ENCODE assay signal across 13 cellular contexts in the genomic region with DNA sequence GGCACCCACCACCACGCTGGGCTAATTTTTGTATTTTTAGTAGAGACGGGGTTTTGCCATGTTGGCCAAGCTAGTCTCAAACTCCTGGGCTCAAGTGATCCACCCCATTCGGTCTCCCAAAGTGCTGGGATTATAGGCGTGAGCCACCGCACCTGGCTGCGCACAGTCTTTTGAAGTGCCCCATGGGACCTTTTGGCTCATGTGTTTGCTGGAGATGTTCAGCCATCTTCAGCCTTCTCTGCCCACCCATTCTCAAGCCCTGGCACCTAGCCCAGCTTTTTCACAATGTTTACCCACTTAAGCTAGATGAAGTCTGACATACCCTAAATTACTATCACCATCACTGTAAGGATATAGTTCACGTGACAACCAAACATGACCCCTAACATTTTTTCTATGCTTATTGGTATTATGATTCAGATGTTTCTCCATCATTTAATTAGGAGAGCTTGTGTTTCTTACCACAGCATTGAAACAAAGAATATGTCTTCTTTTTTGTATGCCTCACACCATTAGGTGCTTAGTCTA. TPM values are rescaled to one million over a fixed set of nuclear protein-coding genes. Genes with fewer than 3 reads are reported as not detected.
A peak's percentile ranks its signal among the peaks of the same experiment; 100 is the strongest.
DNase-seq lines count a peak whose midpoint lies in the region; ATAC-seq and TF ChIP-seq lines count a peak whose summit lies in the region.
"Had no signal": no experiment of that assay in that cellular context is flagged by ENCODE, and none has a peak within 500 bp of the region (broad histone marks: within the 10 kb centered on the region; RNA-seq: fewer than 3 reads in every experiment).

No MANE protein-coding gene starts in this region.

- H3K4me3 ChIP-seq in PC-3 (ENCODE audit: low read length) (no peak overlapping the region), osteoblast (ENCODE audit: insufficient read depth, low read length) (no peak overlapping the region)

- BruUV-seq in PC-3 (replicated peaks; lab: Mats Ljungman, UMichigan), result no TSS peak

- H3K4me1 ChIP-seq in PC-3 (ENCODE audit: insufficient read depth, low read length), result peaks cover 50% of the 10 kb centered on the region
- peaks cover 59% of the 10 kb centered on the region for H3K4me1 ChIP-seq in osteoblast (ENCODE audit: insufficient read depth, low read length)

- H2AFZ ChIP-seq in PC-3 (ENCODE audit: low read length) (no peak overlapping the region), osteoblast (ENCODE audit: low read length) (no peak overlapping the region)

- no peaks in the 10 kb centered on the region for H3K9me2 ChIP-seq in PC-3 (replicated peaks; ENCODE audit: low read length)

- H3K4me1 Mint-ChIP-seq in activated CD8-positive, alpha-beta T cell treated with anti-CD3 and anti-CD28 coated beads for 36 hours (ENCODE audit: low read depth), result peaks cover 43% of the 10 kb centered on the region
- H3K4me1 Mint-ChIP-seq: memory B cell had no signal

- peaks cover 45% of the 10 kb centered on the region for H3K36me3 Mint-ChIP-seq in activated CD8-positive, alpha-beta T cell treated with anti-CD3 and anti-CD28 coated beads for 36 hours (ENCODE audit: low read depth)

- ATAC-seq in PC-3, result no peak
- ATAC-seq in activated CD8-positive, alpha-beta T cell treated with anti-CD3 and anti-CD28 coated beads for 36 hours, result no peak

- no peak overlapping the region for H3K4me3 Mint-ChIP-seq in activated CD8-positive, alpha-beta T cell treated with anti-CD3 and anti-CD28 coated beads for 36 hours
- H3K4me3 Mint-ChIP-seq: memory B cell had no signal

- POLR2A ChIA-PET in PC-3 (lab: Charles Lee; ENCODE audit: unreplicated experiment), result no interaction called here
- POLR2A ChIA-PET in GM10248 (lab: Yijun Ruan, JAX), result no interaction called here
- POLR2A ChIA-PET in activated CD8-positive, alpha-beta T cell treated with anti-CD3 and anti-CD28 coated beads for 36 hours (lab: Charles Lee), result interaction anchor here (0.6 to 1.6 kb wide), 4 partner anchors 17 to 40 kb away, joined by 3 to 4 read pairs (median 4); a partner anchor contains a TSS

- H3F3A ChIP-seq in PC-3 (ENCODE audit: low read length, unreplicated experiment), result peaks cover 11% of the 10 kb centered on the region

- peak overlapping the region; percentile 84 for H3K27ac ChIP-seq in PC-3 (ENCODE audit: low read length)
- H3K27ac ChIP-seq in osteoblast (ENCODE audit: low read depth, low read length), result peak overlapping the region; percentile 87

- no peak overlapping the region for H3K4me2 ChIP-seq in PC-3 (ENCODE audit: low read length)
- H3K4me2 ChIP-seq in osteoblast (ENCODE audit: insufficient read depth, low read length), result no peak overlapping the region

- H3K9me3 Mint-ChIP-seq in activated CD8-positive, alpha-beta T cell treated with anti-CD3 and anti-CD28 coated beads for 36 hours, result no peaks in the 10 kb centered on the region
- H3K9me3 Mint-ChIP-seq: memory B cell had no signal

- no peaks in the 10 kb centered on the region for H3K79me2 ChIP-seq in PC-3 (ENCODE audit: low read length)
- no peaks in the 10 kb centered on the region for H3K79me2 ChIP-seq in osteoblast (ENCODE audit: insufficient read depth, low read length)

- DNase-seq in EH (ENCODE audit: low read depth) (peak; percentile 28), NCI-H187 treated with DMSO at 0.1 percent for 48 hours (lab: John Stamatoyannopoulos, UW) (peak; percentile 82), PC-3 (no peak), osteoblast (ENCODE audit: insufficient read length, low spot score, missing footprints) (no peak), GM10248 (ENCODE audit: extremely low spot score) (no peak), middle frontal gyrus (ENCODE audit: extremely low spot score, low spot score) (no peak)
- no peak for DNase-seq in activated CD8-positive, alpha-beta T cell treated with anti-CD3 and anti-CD28 coated beads for 36 hours
- DNase-seq: amniotic stem cell; Calu3; effector CD4-positive, alpha-beta T cell; KBM-7 had no signal

- H3K9ac ChIP-seq in PC-3 (ENCODE audit: low read length), result 0 out of 2 replicates have a peak overlapping the region, but pooled peaks have one; percentile 57

- no peak overlapping the region for H3K27ac Mint-ChIP-seq in activated CD8-positive, alpha-beta T cell treated with anti-CD3 and anti-CD28 coated beads for 36 hours
- H3K27ac Mint-ChIP-seq: memory B cell, progenitor cell of endocrine pancreas had no signal

- no peaks in the 10 kb centered on the region for H3K36me3 ChIP-seq in PC-3 (ENCODE audit: low read depth, low read length)
- no peaks in the 10 kb centered on the region for H3K36me3 ChIP-seq in osteoblast (ENCODE audit: insufficient read depth, low read length)

- no peaks in the 10 kb centered on the region for H3K27me3 Mint-ChIP-seq in activated CD8-positive, alpha-beta T cell treated with anti-CD3 and anti-CD28 coated beads for 36 hours
- H3K27me3 Mint-ChIP-seq: memory B cell had no signal

- intact Hi-C loops in PC-3 (cut with micrococcal nuclease), result no loop called here
- intact Hi-C loops in activated CD8-positive, alpha-beta T cell treated with anti-CD3 and anti-CD28 coated beads for 36 hours (cut with micrococcal nuclease), result loop anchor here (5.0 kb wide), 1 partner anchor 34 kb away; a partner anchor contains a TSS

- H3K9me3 ChIP-seq in PC-3 (ENCODE audit: low read length) (no peaks in the 10 kb centered on the region), osteoblast (ENCODE audit: low read depth, low read length) (no peaks in the 10 kb centered on the region)

- TF ChIP-seq CTCF in PC-3 (conservative IDR thresholded peaks at IDR 0.05; ENCODE audit: low read depth, low read length) (no peak), osteoblast (IDR thresholded peaks at IDR 0.05; ENCODE audit: extremely low read depth, low read depth, low read length) (no peak), GM10248 (IDR thresholded peaks at IDR 0.05; ENCODE audit: control extremely low read depth, extremely low read depth, low read depth, missing control alignments) (no peak)
- TF ChIP-seq CTCF in activated CD8-positive, alpha-beta T cell treated with anti-CD3 and anti-CD28 coated beads for 36 hours (IDR thresholded peaks at IDR 0.05), result no peak

- CTCF ChIA-PET in PC-3 (lab: Charles Lee), result no interaction called here
- CTCF ChIA-PET in GM10248 (lab: Yijun Ruan, JAX), result interaction anchor here (0.9 kb wide), 1 partner anchor 15 kb away, joined by 3 read pairs; no protein-coding TSS in a partner anchor
- CTCF ChIA-PET in activated CD8-positive, alpha-beta T cell treated with anti-CD3 and anti-CD28 coated beads for 36 hours (lab: Charles Lee), result interaction anchor here (0.7 to 1.3 kb wide), 4 partner anchors 10 to 62 kb away, joined by 3 to 4 read pairs (median 3); no protein-coding TSS in a partner anchor

- no peaks in the 10 kb centered on the region for H4K20me1 ChIP-seq in PC-3 (ENCODE audit: low read length)
- H4K20me1 ChIP-seq in osteoblast (ENCODE audit: insufficient read depth, low read length), result no peaks in the 10 kb centered on the region

- H3K27me3 ChIP-seq in PC-3 (ENCODE audit: low read length) (no peaks in the 10 kb centered on the region), osteoblast (ENCODE audit: insufficient read depth, low read length) (no peaks in the 10 kb centered on the region)

RNA-seq across cellular contexts. Expression of a gene that starts 32.3 kb away (rescaled TPM):
- total RNA-seq in PC-3 (2014; rRNA removed) (2.3 and 2.4 TPM in 2 replicates), osteoblast (0.29 and 0.36 TPM in 2 replicates)
- total RNA-seq in activated CD8-positive, alpha-beta T cell treated with anti-CD3 and anti-CD28 coated beads for 36 hours, result 10 to 100 TPM; 58.2 to 64.4 TPM
- total RNA-seq: Calu3 had no signal

Comparison
In these comparisons a context has a peak if more than half of its experiments do, and no peak if none do; other contexts are left out.
1. DNase-seq: peak in EH (single experiment) and NCI-H187 treated with DMSO at 0.1 percent for 48 hours (single experiment); none in PC-3 (single experiment), osteoblast (single experiment), GM10248 (single experiment), activated CD8-positive, alpha-beta T cell treated with anti-CD3 and anti-CD28 coated beads for 36 hours (single experiment) and middle frontal gyrus (single experiment).
2. RNA of a gene that starts 32.3 kb away (total RNA-seq): 58.2 to 64.4 TPM in activated CD8-positive, alpha-beta T cell treated with anti-CD3 and anti-CD28 coated beads for 36 hours; 2.3 to 2.4 TPM in PC-3 and 0.29 to 0.36 TPM in osteoblast; every median in the first group is over 10 times any median in the second.